In the genomic region with DNA sequence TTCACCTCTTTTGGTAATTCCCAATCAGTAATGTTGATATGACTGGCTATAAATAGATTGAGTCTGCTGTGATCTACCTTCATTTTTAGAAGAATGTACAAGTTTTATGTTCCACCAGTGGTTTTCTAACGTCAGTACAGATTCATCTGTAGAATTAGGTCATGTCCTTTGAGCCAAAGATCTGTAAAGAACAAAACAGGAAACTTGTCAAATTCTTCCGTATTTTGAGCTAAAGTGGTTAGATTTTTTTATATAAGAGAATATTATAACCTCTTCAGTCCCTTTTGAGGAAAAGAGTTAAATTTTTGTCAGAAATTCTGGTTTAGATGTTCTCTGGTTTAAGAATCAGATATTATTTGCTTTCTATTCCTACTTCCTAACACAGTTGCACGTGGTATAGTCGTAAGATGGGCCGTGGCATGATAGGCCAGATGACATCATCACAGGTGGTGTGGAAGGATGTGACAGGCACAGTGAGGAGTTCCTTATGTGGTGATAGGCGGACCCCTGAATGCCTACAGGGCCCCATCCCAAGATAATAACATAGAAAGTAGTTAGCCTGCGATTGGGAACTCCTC, we compare ENCODE assay signal across 12 cellular contexts.
A peak's percentile ranks its signal among the peaks of the same experiment; 100 is the strongest.
DNase-seq lines count a peak whose midpoint lies in the region; ATAC-seq and TF ChIP-seq lines count a peak whose summit lies in the region.
"Had no signal": no experiment of that assay in that cellular context is flagged by ENCODE, and none has a peak within 500 bp of the region (broad histone marks: within the 10 kb centered on the region; RNA-seq: fewer than 3 reads in every experiment).

No MANE protein-coding gene starts in this region.

- peak overlapping the region in 1 of 5 donors; percentile 40 for H3K27ac ChIP-seq in stomach

- peak; percentile 86 for ATAC-seq in activated B cell treated with CpG ODN at 0.5 μM for 24 hours (ENCODE audit: low read depth)
- ATAC-seq: esophagus mucosa had no signal

- TF ChIP-seq POLR2A in stomach (IDR thresholded peaks at IDR 0.05), result no peak

- peaks cover 85% of the 10 kb centered on the region for H3K36me3 Mint-ChIP-seq in activated B cell treated with CpG ODN at 0.5 μM for 24 hours (ENCODE audit: low read depth)
- H3K36me3 Mint-ChIP-seq in immature natural killer cell, result peaks cover 11 to 19% (median 18%) of the 10 kb centered on the region in 3 donors

- DNase-seq in activated B cell treated with CpG ODN at 0.5 μM for 24 hours (no peak), immature natural killer cell (peak in 2 of 3 donors; percentile 29 to 43), NCI-H345 (lab: John Stamatoyannopoulos, UW) (no peak), foreskin melanocyte (no peak), SK-N-DZ (ENCODE audit: low spot score) (no peak), stomach (no peak)
- DNase-seq in activated T-helper 9 cell treated with anti-CD3 and anti-CD28 coated beads, Interleukin-2, amount 50 U/mL, for 16 hours (ENCODE audit: low read depth), result peak; percentile 20
- peak; percentile 28 for DNase-seq in stimulated activated naive CD4-positive, alpha-beta T cell treated with Interleukin-2 at 50 U/mL for 16 hours (lab: John Stamatoyannopoulos, UW)
- DNase-seq: amygdala, NCI-H2227 treated with DMSO at 0.1 percent for 48 hours, SIG-M5 had no signal

- H3K9me3 Mint-ChIP-seq in activated B cell treated with CpG ODN at 0.5 μM for 24 hours (no peaks in the 10 kb centered on the region), immature natural killer cell (no peaks in the 10 kb centered on the region)

- H3K4me3 ChIP-seq in stomach, result no peak overlapping the region

- peaks cover 0 to 19% (median 7%) of the 10 kb centered on the region in 4 donors for H3K4me1 ChIP-seq in stomach

- H3K36me3 ChIP-seq in stomach, result peaks cover 10 to 75% (median 47%) of the 10 kb centered on the region in 4 donors

- no peak for TF ChIP-seq EP300 in stomach (IDR thresholded peaks at IDR 0.05)

- H3K4me1 Mint-ChIP-seq in activated B cell treated with CpG ODN at 0.5 μM for 24 hours (peaks cover 37% of the 10 kb centered on the region), immature natural killer cell (peaks cover 13 to 14% of the 10 kb centered on the region in 2 donors)

- H3K4me3 Mint-ChIP-seq in activated B cell treated with CpG ODN at 0.5 μM for 24 hours, result peak overlapping the region; percentile 24
- peak overlapping the region in 2 of 5 donors; percentile 2 to 65 for H3K4me3 Mint-ChIP-seq in immature natural killer cell

- H3K27me3 Mint-ChIP-seq in activated B cell treated with CpG ODN at 0.5 μM for 24 hours (no peaks in the 10 kb centered on the region), immature natural killer cell (ENCODE audit: low read depth in 3 of 3) (peaks cover 2 to 8% (median 2%) of the 10 kb centered on the region in 3 donors)

- intact Hi-C loops in activated B cell treated with CpG ODN at 0.5 μM for 24 hours (cut with micrococcal nuclease), result loop anchor here (2.0 to 5.0 kb wide), 2 partner anchors 97 to 188 kb away; a partner anchor contains a TSS
- intact Hi-C loops in stomach (cut with DNase I; ENCODE audit: low total_unique reads), result no loop called here

- no peaks in the 10 kb centered on the region for H3K27me3 ChIP-seq in stomach

- CTCF ChIA-PET in activated B cell treated with CpG ODN at 0.5 μM for 24 hours (lab: Charles Lee), result interaction anchor here (1.5 to 2.3 kb wide), 3 partner anchors 12 to 187 kb away, joined by 3 to 12 read pairs (median 10); no protein-coding TSS in a partner anchor

- peak overlapping the region; percentile 76 for H3K27ac Mint-ChIP-seq in activated B cell treated with CpG ODN at 0.5 μM for 24 hours
- H3K27ac Mint-ChIP-seq in immature natural killer cell, result peak overlapping the region in 4 of 6 donors; percentile 4 to 85 (median 65)

- TF ChIP-seq CTCF in activated B cell treated with CpG ODN at 0.5 μM for 24 hours (IDR thresholded peaks at IDR 0.05), result no peak
- TF ChIP-seq CTCF in stomach (IDR thresholded peaks at IDR 0.05), result no peak

- no peaks in the 10 kb centered on the region for H3K9me3 ChIP-seq in stomach

- 68 to 86% (median 84%) methylated on average over 7 of the region's 7 CpGs for WGBS in stomach, 5 donors

- POLR2A ChIA-PET in activated B cell treated with CpG ODN at 0.5 μM for 24 hours (lab: Charles Lee), result interaction anchor here (1.0 to 2.3 kb wide), 4 partner anchors 121 to 562 kb away, joined by 3 to 10 read pairs (median 4); no protein-coding TSS in a partner anchor

Comparison
In these comparisons a context has a peak if more than half of its experiments do, and no peak if none do; other contexts are left out.
1. DNase-seq: peak in activated T-helper 9 cell treated with anti-CD3 and anti-CD28 coated beads, Interleukin-2, amount 50 U/mL, for 16 hours (single experiment), immature natural killer cell (2 of 3) and stimulated activated naive CD4-positive, alpha-beta T cell treated with Interleukin-2 at 50 U/mL for 16 hours (single experiment); none in activated B cell treated with CpG ODN at 0.5 μM for 24 hours (single experiment), NCI-H345 (single experiment), foreskin melanocyte (single experiment), SK-N-DZ (single experiment) and stomach (single experiment).